1 cellular context compared by ENCODE assay signal in genomic region chr16:4510131-4510530, GRCh38.
TF ChIP-seq lines count a peak whose summit lies in the region.

No MANE protein-coding gene starts in this region.

TF ChIP-seq in HepG2, 621 proteins besides CTCF, POLR2A, EP300 and RAD21:
- TF ChIP-seq ZNF768 (CRISPR knock-in tag; IDR thresholded peaks at IDR 0.05) = no peak
- peak; percentile 45 for TF ChIP-seq AGO2 (optimal IDR thresholded peaks at IDR 0.05; ENCODE audit: low read depth, low read length)
